13 cellular contexts compared by ENCODE assay signal in the genomic region with DNA sequence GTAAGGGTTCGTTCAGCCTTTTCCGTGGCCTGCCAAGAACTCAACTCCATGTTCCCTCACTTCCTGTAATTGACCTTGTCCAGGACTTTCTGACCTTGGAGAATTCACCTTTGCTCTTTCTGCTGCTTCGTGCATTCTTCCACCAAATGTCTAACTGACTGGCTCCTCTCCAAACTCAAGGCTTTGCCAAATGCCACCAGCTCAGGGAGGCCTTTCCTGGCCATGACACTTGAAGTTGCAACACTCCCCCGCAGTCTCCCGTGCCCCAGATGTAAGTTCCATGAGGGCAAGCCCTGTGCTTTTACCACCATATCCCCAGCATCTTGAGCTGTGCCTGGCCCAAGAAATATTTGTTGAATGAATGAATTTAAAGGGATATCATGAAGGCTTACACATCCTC.
"Had no signal": no experiment of that assay in that cellular context is flagged by ENCODE, and none has a peak within 500 bp of the region (broad histone marks: within the 10 kb centered on the region; RNA-seq: fewer than 3 reads in every experiment).

No MANE protein-coding gene starts in this region.

- H3K27ac Mint-ChIP-seq: activated naive CD8-positive, alpha-beta T cell treated with anti-CD3 and anti-CD28 coated beads for 36 hours; activated T-cell treated with anti-CD3 and anti-CD28 coated beads, Interleukin-2, amount 50 U/mL, for 24 hours; memory B cell; nephron had no signal

- DNase-seq: activated effector memory CD4-positive, alpha-beta T cell treated with anti-CD3 and anti-CD28 coated beads, Interleukin-2, amount 50 U/mL, for 16 hours; activated naive CD8-positive, alpha-beta T cell treated with anti-CD3 and anti-CD28 coated beads for 36 hours; activated T-cell treated with anti-CD3 and anti-CD28 coated beads, Interleukin-2, amount 50 U/mL, for 24 hours; anterior cingulate cortex; dorsolateral prefrontal cortex; foreskin fibroblast; glutamatergic neuron; stimulated activated CD4-positive, alpha-beta T cell treated with anti-CD3 and anti-CD28 coated beads, Interleukin-15, amount 100 ng/mL, for 24 hours; stimulated activated CD4-positive, alpha-beta T cell treated with anti-CD3 and anti-CD28 coated beads, Interleukin-4, amount 100 ng/mL, for 4 hours had no signal

- H3K4me1 Mint-ChIP-seq: activated naive CD8-positive, alpha-beta T cell treated with anti-CD3 and anti-CD28 coated beads for 36 hours; memory B cell had no signal

- H3K27me3 ChIP-seq: dorsolateral prefrontal cortex, esophagus muscularis mucosa, tibial nerve had no signal

- H3K4me3 ChIP-seq: dorsolateral prefrontal cortex, esophagus muscularis mucosa, tibial nerve had no signal

- H3K9me3 ChIP-seq: esophagus muscularis mucosa, tibial nerve had no signal

- H3K4me3 Mint-ChIP-seq: activated naive CD8-positive, alpha-beta T cell treated with anti-CD3 and anti-CD28 coated beads for 36 hours; activated T-cell treated with anti-CD3 and anti-CD28 coated beads, Interleukin-2, amount 50 U/mL, for 24 hours; memory B cell; nephron had no signal

- H3K9me3 Mint-ChIP-seq: activated naive CD8-positive, alpha-beta T cell treated with anti-CD3 and anti-CD28 coated beads for 36 hours; activated T-cell treated with anti-CD3 and anti-CD28 coated beads, Interleukin-2, amount 50 U/mL, for 24 hours; nephron had no signal

- H3K36me3 Mint-ChIP-seq: activated naive CD8-positive, alpha-beta T cell treated with anti-CD3 and anti-CD28 coated beads for 36 hours; memory B cell had no signal

- H3K27ac ChIP-seq: dorsolateral prefrontal cortex, esophagus muscularis mucosa, tibial nerve had no signal
